Comparison of ENCODE assay signal across 1 cellular context in the genomic region with DNA sequence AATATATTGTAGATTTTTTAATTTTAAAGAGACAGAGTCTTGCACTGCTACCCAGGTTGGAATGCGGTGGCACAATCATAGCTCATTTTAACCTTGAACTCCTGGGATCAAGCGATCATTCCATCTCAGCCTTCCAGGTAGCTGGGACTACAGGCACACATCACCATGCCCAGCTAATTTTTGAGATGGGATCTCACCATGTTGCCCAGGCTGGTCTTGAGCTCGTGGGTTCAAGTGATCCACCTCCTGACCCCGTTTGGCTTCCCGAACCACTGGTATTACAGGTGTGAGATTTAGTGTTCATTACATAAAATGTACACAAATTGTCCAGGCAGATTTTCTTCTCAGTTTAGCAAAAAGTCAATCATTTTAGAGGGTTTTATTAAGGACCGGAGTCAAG.
TF ChIP-seq lines count a peak whose summit lies in the region.

No MANE protein-coding gene starts in this region.

TF ChIP-seq in HepG2, 621 proteins besides CTCF, POLR2A, EP300 and RAD21:
- TF ChIP-seq, protein P1, sequence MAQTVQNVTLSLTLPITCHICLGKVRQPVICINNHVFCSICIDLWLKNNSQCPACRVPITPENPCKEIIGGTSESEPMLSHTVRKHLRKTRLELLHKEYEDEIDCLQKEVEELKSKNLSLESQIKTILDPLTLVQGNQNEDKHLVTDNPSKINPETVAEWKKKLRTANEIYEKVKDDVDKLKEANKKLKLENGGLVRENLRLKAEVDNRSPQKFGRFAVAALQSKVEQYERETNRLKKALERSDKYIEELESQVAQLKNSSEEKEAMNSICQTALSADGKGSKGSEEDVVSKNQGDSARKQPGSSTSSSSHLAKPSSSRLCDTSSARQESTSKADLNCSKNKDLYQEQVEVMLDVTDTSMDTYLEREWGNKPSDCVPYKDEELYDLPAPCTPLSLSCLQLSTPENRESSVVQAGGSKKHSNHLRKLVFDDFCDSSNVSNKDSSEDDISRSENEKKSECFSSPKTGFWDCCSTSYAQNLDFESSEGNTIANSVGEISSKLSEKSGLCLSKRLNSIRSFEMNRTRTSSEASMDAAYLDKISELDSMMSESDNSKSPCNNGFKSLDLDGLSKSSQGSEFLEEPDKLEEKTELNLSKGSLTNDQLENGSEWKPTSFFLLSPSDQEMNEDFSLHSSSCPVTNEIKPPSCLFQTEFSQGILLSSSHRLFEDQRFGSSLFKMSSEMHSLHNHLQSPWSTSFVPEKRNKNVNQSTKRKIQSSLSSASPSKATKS (CRISPR knock-in tag; IDR thresholded peaks at IDR 0.05): no peak
- TF ChIP-seq ZBTB38 (CRISPR knock-in tag; IDR thresholded peaks at IDR 0.05) (0 out of 2 replicates have a peak, but pooled peaks have one; percentile 16), ZFP90 (CRISPR knock-in tag; IDR thresholded peaks at IDR 0.05; ENCODE audit: borderline replicate concordance) (0 out of 2 replicates have a peak, but pooled peaks have one; percentile 54), HNF4A (CRISPR knock-in tag; IDR thresholded peaks at IDR 0.05) (0 out of 2 replicates have a peak, but pooled peaks have one; percentile 20), HOXD1 (CRISPR knock-in tag; IDR thresholded peaks at IDR 0.05) (0 out of 2 replicates have a peak, but pooled peaks have one; percentile 0), ZNF121 (CRISPR knock-in tag; IDR thresholded peaks at IDR 0.05) (peak; percentile 74)
- TF ChIP-seq, protein P2, sequence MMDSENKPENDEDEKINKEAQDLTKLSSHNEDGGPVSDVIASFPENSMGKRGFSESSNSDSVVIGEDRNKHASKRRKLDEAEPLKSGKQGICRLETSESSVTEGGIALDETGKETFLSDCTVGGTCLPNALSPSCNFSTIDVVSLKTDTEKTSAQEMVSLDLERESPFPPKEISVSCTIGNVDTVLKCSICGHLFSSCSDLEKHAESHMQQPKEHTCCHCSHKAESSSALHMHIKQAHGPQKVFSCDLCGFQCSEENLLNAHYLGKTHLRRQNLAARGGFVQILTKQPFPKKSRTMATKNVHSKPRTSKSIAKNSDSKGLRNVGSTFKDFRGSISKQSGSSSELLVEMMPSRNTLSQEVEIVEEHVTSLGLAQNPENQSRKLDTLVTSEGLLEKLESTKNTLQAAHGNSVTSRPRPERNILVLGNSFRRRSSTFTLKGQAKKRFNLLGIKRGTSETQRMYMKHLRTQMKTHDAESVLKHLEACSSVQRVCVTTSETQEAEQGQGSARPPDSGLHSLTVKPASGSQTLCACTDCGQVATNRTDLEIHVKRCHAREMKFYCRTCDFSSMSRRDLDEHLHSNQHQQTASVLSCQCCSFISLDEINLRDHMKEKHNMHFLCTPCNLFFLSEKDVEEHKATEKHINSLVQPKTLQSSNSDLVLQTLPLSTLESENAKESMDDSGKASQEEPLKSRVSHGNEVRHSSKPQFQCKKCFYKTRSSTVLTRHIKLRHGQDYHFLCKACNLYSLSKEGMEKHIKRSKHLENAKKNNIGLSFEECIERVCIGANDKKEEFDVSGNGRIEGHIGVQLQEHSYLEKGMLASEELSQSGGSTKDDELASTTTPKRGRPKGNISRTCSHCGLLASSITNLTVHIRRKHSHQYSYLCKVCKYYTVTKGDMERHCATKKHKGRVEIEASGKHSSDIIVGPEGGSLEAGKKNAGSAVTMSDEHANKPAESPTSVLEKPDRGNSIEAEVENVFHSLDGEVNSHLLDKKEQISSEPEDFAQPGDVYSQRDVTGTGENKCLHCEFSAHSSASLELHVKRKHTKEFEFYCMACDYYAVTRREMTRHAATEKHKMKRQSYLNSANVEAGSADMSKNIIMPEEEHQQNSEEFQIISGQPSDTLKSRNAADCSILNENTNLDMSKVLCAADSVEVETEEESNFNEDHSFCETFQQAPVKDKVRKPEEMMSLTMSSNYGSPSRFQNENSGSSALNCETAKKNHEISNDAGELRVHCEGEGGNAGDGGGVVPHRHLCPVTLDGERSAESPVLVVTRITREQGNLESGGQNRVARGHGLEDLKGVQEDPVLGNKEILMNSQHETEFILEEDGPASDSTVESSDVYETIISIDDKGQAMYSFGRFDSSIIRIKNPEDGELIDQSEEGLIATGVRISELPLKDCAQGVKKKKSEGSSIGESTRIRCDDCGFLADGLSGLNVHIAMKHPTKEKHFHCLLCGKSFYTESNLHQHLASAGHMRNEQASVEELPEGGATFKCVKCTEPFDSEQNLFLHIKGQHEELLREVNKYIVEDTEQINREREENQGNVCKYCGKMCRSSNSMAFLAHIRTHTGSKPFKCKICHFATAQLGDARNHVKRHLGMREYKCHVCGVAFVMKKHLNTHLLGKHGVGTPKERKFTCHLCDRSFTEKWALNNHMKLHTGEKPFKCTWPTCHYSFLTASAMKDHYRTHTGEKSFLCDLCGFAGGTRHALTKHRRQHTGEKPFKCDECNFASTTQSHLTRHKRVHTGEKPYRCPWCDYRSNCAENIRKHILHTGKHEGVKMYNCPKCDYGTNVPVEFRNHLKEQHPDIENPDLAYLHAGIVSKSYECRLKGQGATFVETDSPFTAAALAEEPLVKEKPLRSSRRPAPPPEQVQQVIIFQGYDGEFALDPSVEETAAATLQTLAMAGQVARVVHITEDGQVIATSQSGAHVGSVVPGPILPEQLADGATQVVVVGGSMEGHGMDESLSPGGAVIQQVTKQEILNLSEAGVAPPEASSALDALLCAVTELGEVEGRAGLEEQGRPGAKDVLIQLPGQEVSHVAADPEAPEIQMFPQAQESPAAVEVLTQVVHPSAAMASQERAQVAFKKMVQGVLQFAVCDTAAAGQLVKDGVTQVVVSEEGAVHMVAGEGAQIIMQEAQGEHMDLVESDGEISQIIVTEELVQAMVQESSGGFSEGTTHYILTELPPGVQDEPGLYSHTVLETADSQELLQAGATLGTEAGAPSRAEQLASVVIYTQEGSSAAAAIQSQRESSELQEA (CRISPR knock-in tag; IDR thresholded peaks at IDR 0.05; ENCODE audit: not compliant biosample characterization): no peak
- TF ChIP-seq, protein P3, sequence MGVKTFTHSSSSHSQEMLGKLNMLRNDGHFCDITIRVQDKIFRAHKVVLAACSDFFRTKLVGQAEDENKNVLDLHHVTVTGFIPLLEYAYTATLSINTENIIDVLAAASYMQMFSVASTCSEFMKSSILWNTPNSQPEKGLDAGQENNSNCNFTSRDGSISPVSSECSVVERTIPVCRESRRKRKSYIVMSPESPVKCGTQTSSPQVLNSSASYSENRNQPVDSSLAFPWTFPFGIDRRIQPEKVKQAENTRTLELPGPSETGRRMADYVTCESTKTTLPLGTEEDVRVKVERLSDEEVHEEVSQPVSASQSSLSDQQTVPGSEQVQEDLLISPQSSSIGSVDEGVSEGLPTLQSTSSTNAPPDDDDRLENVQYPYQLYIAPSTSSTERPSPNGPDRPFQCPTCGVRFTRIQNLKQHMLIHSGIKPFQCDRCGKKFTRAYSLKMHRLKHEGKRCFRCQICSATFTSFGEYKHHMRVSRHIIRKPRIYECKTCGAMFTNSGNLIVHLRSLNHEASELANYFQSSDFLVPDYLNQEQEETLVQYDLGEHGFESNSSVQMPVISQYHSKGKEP (CRISPR knock-in tag; IDR thresholded peaks at IDR 0.05): no peak
- TF ChIP-seq, protein P4, sequence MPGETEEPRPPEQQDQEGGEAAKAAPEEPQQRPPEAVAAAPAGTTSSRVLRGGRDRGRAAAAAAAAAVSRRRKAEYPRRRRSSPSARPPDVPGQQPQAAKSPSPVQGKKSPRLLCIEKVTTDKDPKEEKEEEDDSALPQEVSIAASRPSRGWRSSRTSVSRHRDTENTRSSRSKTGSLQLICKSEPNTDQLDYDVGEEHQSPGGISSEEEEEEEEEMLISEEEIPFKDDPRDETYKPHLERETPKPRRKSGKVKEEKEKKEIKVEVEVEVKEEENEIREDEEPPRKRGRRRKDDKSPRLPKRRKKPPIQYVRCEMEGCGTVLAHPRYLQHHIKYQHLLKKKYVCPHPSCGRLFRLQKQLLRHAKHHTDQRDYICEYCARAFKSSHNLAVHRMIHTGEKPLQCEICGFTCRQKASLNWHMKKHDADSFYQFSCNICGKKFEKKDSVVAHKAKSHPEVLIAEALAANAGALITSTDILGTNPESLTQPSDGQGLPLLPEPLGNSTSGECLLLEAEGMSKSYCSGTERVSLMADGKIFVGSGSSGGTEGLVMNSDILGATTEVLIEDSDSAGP (CRISPR knock-in tag; IDR thresholded peaks at IDR 0.05; ENCODE audit: borderline replicate concordance): peak; percentile 16; the same call in 1 of the 2 replicates
